Comparison of ENCODE assay signal across 9 cellular contexts in genomic region chr3:119809249-119810017, GRCh38. TPM values are rescaled to one million over a fixed set of nuclear protein-coding genes. Genes with fewer than 3 reads are reported as not detected.
DNase-seq lines count a peak whose midpoint lies in the region; ATAC-seq and TF ChIP-seq lines count a peak whose summit lies in the region.
"Had no signal": no experiment of that assay in that cellular context is flagged by ENCODE, and none has a peak within 500 bp of the region (broad histone marks: within the 10 kb centered on the region; RNA-seq: fewer than 3 reads in every experiment).

No MANE protein-coding gene starts in this region.

- H3K27ac ChIP-seq in HUES64 (ENCODE audit: low read depth, low read length): no peak overlapping the region

- ATAC-seq in GM21390 (IDR thresholded peaks at IDR 0.05; ENCODE audit: unreplicated experiment): peak; percentile 47
- no peak for ATAC-seq in stimulated activated naive CD8-positive, alpha-beta T cell treated with anti-CD3 and anti-CD28 coated beads, Interleukin-15, Interleukin-2, amounts not matched to agents 100 U/mL and 50 U/mL, for 24 hours

- peak overlapping the region; percentile 57 for H3K4me3 ChIP-seq in GM12864 (ENCODE audit: low read depth, low read length)
- H3K4me3 ChIP-seq in HUES64 (ENCODE audit: low read length): peak overlapping the region; percentile 31; the same call in 1 of the 2 replicates
- H3K4me3 ChIP-seq in foreskin fibroblast (ENCODE audit: low read depth in 1 of 2, low read length in 2 of 2): peak overlapping the region; percentile 43 to 52

- WGBS in HUES64: 92% methylated on average over 23 of the region's 31 CpGs

- DNase-seq in GM12864 (ENCODE audit: low read depth) (peak; percentile 12), foreskin fibroblast (no peak), NCI-H524 (lab: John Stamatoyannopoulos, UW) (no peak), posterior vena cava (ENCODE audit: low spot score) (no peak), inferior parietal cortex (ENCODE audit: extremely low spot score) (no peak)
- DNase-seq in stimulated activated naive CD8-positive, alpha-beta T cell treated with anti-CD3 and anti-CD28 coated beads, Interleukin-15, Interleukin-2, amounts not matched to agents 100 U/mL and 50 U/mL, for 24 hours: peak; percentile 35

- intact Hi-C loops in posterior vena cava (cut with DNase I): no loop called here

- H3K27me3 ChIP-seq in HUES64 (ENCODE audit: insufficient read depth, low read length): no peaks in the 10 kb centered on the region

- TF ChIP-seq CTCF in GM12864 (IDR thresholded peaks at IDR 0.05; ENCODE audit: low read depth, low read length, missing control alignments) (no peak), foreskin fibroblast (IDR thresholded peaks at IDR 0.05; ENCODE audit: low read depth, low read length) (no peak)

- no peaks in the 10 kb centered on the region for H3K9me3 ChIP-seq in HUES64 (ENCODE audit: insufficient read depth, low read depth, low read length)

- no peak overlapping the region for H3K9ac ChIP-seq in HUES64 (ENCODE audit: low read depth, low read length)

- H3K4me1 ChIP-seq in HUES64 (ENCODE audit: insufficient read depth, low read length): no peaks in the 10 kb centered on the region

- H3K36me3 ChIP-seq in HUES64 (ENCODE audit: insufficient read depth, low read length): no peaks in the 10 kb centered on the region

RNA-seq across cellular contexts. Expression of gene NR1I2, which starts 27.5 kb away (rescaled TPM):
- polyA plus RNA-seq in HUES64 (2013, experiment 1 of 2): not detected
- polyA plus RNA-seq in HUES64 (2013, experiment 2 of 2): not detected
- under 1 TPM in 1 of 2 donors, not detected in 1; 0.19 TPM for total RNA-seq in posterior vena cava
- total RNA-seq: LHCN-M2 had no signal

Comparison
In these comparisons a context has a peak if more than half of its experiments do, and no peak if none do; other contexts are left out.
1. DNase-seq: peak in GM12864 (single experiment) and stimulated activated naive CD8-positive, alpha-beta T cell treated with anti-CD3 and anti-CD28 coated beads, Interleukin-15, Interleukin-2, amounts not matched to agents 100 U/mL and 50 U/mL, for 24 hours (single experiment); none in foreskin fibroblast (0 of 2), NCI-H524 (0 of 2), posterior vena cava (single experiment) and inferior parietal cortex (single experiment).
2. Peak in every context shown above with its lines, with median percentiles within 50 percentile points of each other: H3K4me3 ChIP-seq.